Comparison of ENCODE assay signal across 33 cellular contexts in genomic region chr22:26210390-26210789, GRCh38. TPM values are rescaled to one million over a fixed set of nuclear protein-coding genes. Genes with fewer than 3 reads are reported as not detected.
"Had no signal": no experiment of that assay in that cellular context is flagged by ENCODE, and none has a peak within 500 bp of the region (broad histone marks: within the 10 kb centered on the region; RNA-seq: fewer than 3 reads in every experiment).

No MANE protein-coding gene starts in this region.

- H3K4me1 ChIP-seq: ascending aorta, breast epithelium, Peyer's patch, SJSA1 had no signal

- H3K27ac Mint-ChIP-seq: activated CD4-positive, alpha-beta T cell treated with anti-CD3 and anti-CD28 coated beads, Interleukin-2, amount 10 ng/mL, durations not matched to agents 24 days and 14 days; activated CD8-positive, alpha-beta T cell treated with anti-CD3 and anti-CD28 coated beads for 36 hours; activated naive CD4-positive, alpha-beta T cell treated with anti-CD3 and anti-CD28 coated beads, Interleukin-2, amount 50 U/mL, for 24 hours; activated naive CD8-positive, alpha-beta T cell treated with anti-CD3 and anti-CD28 coated beads, Interleukin-2, amount 10 ng/mL, durations not matched to agents 7 days and 5 days; activated T-cell treated with anti-CD3 and anti-CD28 coated beads, Interleukin-2, amount 50 U/mL, for 72 hours; activated T-helper 17 cell treated with anti-CD3 and anti-CD28 coated beads, Interleukin-2, amount 50 U/mL, for 72 hours; T-helper 1 cell treated with Interleukin-12 subunit alpha and Interleukin-12 subunit beta and Interleukin-4 antibody, amounts not matched to agents 30 μg/mL and 1 μg/mL, for 36 hours; T-helper 2 cell treated with Interferon-gamma antibody and Interleukin-4, amounts not matched to agents 5 μg/mL and 100 μg/mL, for 36 hours had no signal

- DNase-seq: activated CD4-positive, alpha-beta T cell treated with anti-CD3 and anti-CD28 coated beads, Interleukin-2, amount 10 ng/mL, durations not matched to agents 24 days and 14 days; activated CD4-positive, alpha-beta T cell treated with anti-CD3 and anti-CD28 coated beads, Interleukin-2, amount 50 U/mL, for 4 hours; activated CD8-positive, alpha-beta T cell treated with anti-CD3 and anti-CD28 coated beads for 36 hours; activated effector memory CD4-positive, alpha-beta T cell treated with anti-CD3 and anti-CD28 coated beads, Interleukin-2, amount 50 U/mL, for 16 hours; activated naive CD4-positive, alpha-beta T cell; activated naive CD8-positive, alpha-beta T cell treated with anti-CD3 and anti-CD28 coated beads, Interleukin-2, amount 10 ng/mL, durations not matched to agents 7 days and 5 days; activated T-cell treated with anti-CD3 and anti-CD28 coated beads, Interleukin-2, amount 50 U/mL, for 1 hour; activated T-cell treated with anti-CD3 and anti-CD28 coated beads, Interleukin-2, amount 50 U/mL, for 72 hours; KG1; MM.1S; MV-4-11; NCI-H1092; NCI-H1694 treated with DMSO at 0.1 percent for 48 hours; NCI-H2029; NCI-H2171; NCI-H226; NCI-H446 treated with DMSO at 0.1 percent for 48 hours; NCI-H524 treated with DMSO at 0.1 percent for 48 hours; NK-92 treated with Interleukin-12 subunit alpha and Interleukin-12 subunit beta, amount 100 ng/mL, for 24 hours; PC-3; Peyer's patch; RPMI8226; SHP77 treated with DMSO at 0.1 percent for 48 hours; SK-N-SH had no signal

- H3K9me3 ChIP-seq: ascending aorta, Peyer's patch, SJSA1, SK-N-SH had no signal

- H3K9me3 Mint-ChIP-seq: activated CD4-positive, alpha-beta T cell treated with anti-CD3 and anti-CD28 coated beads, Interleukin-2, amount 10 ng/mL, durations not matched to agents 24 days and 14 days; activated CD8-positive, alpha-beta T cell treated with anti-CD3 and anti-CD28 coated beads for 36 hours; T-helper 1 cell treated with Interleukin-12 subunit alpha and Interleukin-12 subunit beta and Interleukin-4 antibody, amounts not matched to agents 30 μg/mL and 1 μg/mL, for 36 hours; T-helper 2 cell treated with Interferon-gamma antibody and Interleukin-4, amounts not matched to agents 5 μg/mL and 100 μg/mL, for 36 hours had no signal

- H3K27me3 ChIP-seq: ascending aorta, breast epithelium, Peyer's patch had no signal

- H3K36me3 Mint-ChIP-seq: activated naive CD4-positive, alpha-beta T cell treated with anti-CD3 and anti-CD28 coated beads, Interleukin-2, amount 50 U/mL, for 24 hours; activated naive CD8-positive, alpha-beta T cell treated with anti-CD3 and anti-CD28 coated beads, Interleukin-2, amount 10 ng/mL, durations not matched to agents 7 days and 5 days had no signal

- H3K4me3 ChIP-seq: ascending aorta, breast epithelium, Peyer's patch, SJSA1 had no signal

- H3K36me3 ChIP-seq: ascending aorta, breast epithelium, Peyer's patch, SJSA1 had no signal

- H3K4me3 Mint-ChIP-seq: activated CD4-positive, alpha-beta T cell treated with anti-CD3 and anti-CD28 coated beads, Interleukin-2, amount 10 ng/mL, durations not matched to agents 24 days and 14 days; activated CD8-positive, alpha-beta T cell treated with anti-CD3 and anti-CD28 coated beads for 36 hours; activated naive CD4-positive, alpha-beta T cell treated with anti-CD3 and anti-CD28 coated beads, Interleukin-2, amount 50 U/mL, for 24 hours; activated naive CD8-positive, alpha-beta T cell treated with anti-CD3 and anti-CD28 coated beads, Interleukin-2, amount 10 ng/mL, durations not matched to agents 7 days and 5 days; activated T-cell treated with anti-CD3 and anti-CD28 coated beads, Interleukin-2, amount 50 U/mL, for 72 hours; activated T-helper 17 cell treated with anti-CD3 and anti-CD28 coated beads, Interleukin-2, amount 50 U/mL, for 72 hours; T-helper 1 cell treated with Interleukin-12 subunit alpha and Interleukin-12 subunit beta and Interleukin-4 antibody, amounts not matched to agents 30 μg/mL and 1 μg/mL, for 36 hours; T-helper 2 cell treated with Interferon-gamma antibody and Interleukin-4, amounts not matched to agents 5 μg/mL and 100 μg/mL, for 36 hours had no signal

- H3K4me1 Mint-ChIP-seq: activated CD4-positive, alpha-beta T cell treated with anti-CD3 and anti-CD28 coated beads, Interleukin-2, amount 10 ng/mL, durations not matched to agents 24 days and 14 days; activated naive CD4-positive, alpha-beta T cell treated with anti-CD3 and anti-CD28 coated beads, Interleukin-2, amount 50 U/mL, for 24 hours; activated naive CD8-positive, alpha-beta T cell treated with anti-CD3 and anti-CD28 coated beads, Interleukin-2, amount 10 ng/mL, durations not matched to agents 7 days and 5 days; activated T-helper 17 cell treated with anti-CD3 and anti-CD28 coated beads, Interleukin-2, amount 50 U/mL, for 72 hours had no signal

RNA-seq across cellular contexts. Expression of gene SEZ6L, which starts 41.1 kb away (rescaled TPM):
- total RNA-seq: activated CD4-positive, alpha-beta T cell treated with anti-CD3 and anti-CD28 coated beads, Interleukin-2, amount 10 ng/mL, durations not matched to agents 24 days and 14 days; activated CD8-positive, alpha-beta memory T cell treated with anti-CD3 and anti-CD28 coated beads for 36 hours; activated CD8-positive, alpha-beta T cell treated with anti-CD3 and anti-CD28 coated beads for 36 hours; activated naive CD8-positive, alpha-beta T cell treated with anti-CD3 and anti-CD28 coated beads, Interleukin-2, amount 10 ng/mL, durations not matched to agents 7 days and 5 days; ascending aorta; LHCN-M2; PC-3; SJSA1 had no signal
